ENCODE assay signal across 1 cellular context in genomic region chr7:48088559-48089414, GRCh38.
TF ChIP-seq lines count a peak whose summit lies in the region.

Gene UPP1 (plus strand): TSS chr7:48089265. CDS start chr7:48094784, 5,519 bp downstream.

TF ChIP-seq in HepG2, 621 proteins besides CTCF, POLR2A, EP300 and RAD21 (continued from another document and continues in another):
- TF ChIP-seq CENPBD1 (CRISPR knock-in tag; IDR thresholded peaks at IDR 0.05; ENCODE audit: borderline replicate concordance, low read depth) (0 out of 2 replicates have a peak, but pooled peaks have one; percentile 73), CEBPB (IDR thresholded peaks at IDR 0.05; ENCODE audit: borderline replicate concordance, low read depth, low read length) (peak; percentile 86), ZNF619 (CRISPR knock-in tag; IDR thresholded peaks at IDR 0.05) (no peak), RORA (CRISPR knock-in tag; IDR thresholded peaks at IDR 0.05) (no peak), ZNF484 (CRISPR knock-in tag; IDR thresholded peaks at IDR 0.05; ENCODE audit: borderline replicate concordance, low read depth) (no peak; the same call in 1 of the 2 replicates), ELK4 (CRISPR knock-in tag; IDR thresholded peaks at IDR 0.05; ENCODE audit: borderline replicate concordance) (no peak), PRDM15 (CRISPR knock-in tag; IDR thresholded peaks at IDR 0.05) (0 out of 2 replicates have a peak, but pooled peaks have one; percentile 32), GFI1 (CRISPR knock-in tag; IDR thresholded peaks at IDR 0.05; ENCODE audit: borderline replicate concordance) (peak; percentile 68; the same call in 1 of the 2 replicates), MXI1 (IDR thresholded peaks at IDR 0.05; ENCODE audit: borderline replicate concordance, low read depth, low read length) (peak; percentile 37; the same call in 1 of the 3 replicates), ZNF446 (CRISPR knock-in tag; IDR thresholded peaks at IDR 0.05) (no peak), ZNF629 (CRISPR knock-in tag; conservative IDR thresholded peaks at IDR 0.05) (no peak; the same call in 1 of the 2 replicates), CCAR2 (optimal IDR thresholded peaks at IDR 0.05; ENCODE audit: low read depth, low read length) (no peak), HDAC6 (IDR thresholded peaks at IDR 0.05; ENCODE audit: low read depth, low read length) (no peak), TBX3 (IDR thresholded peaks at IDR 0.05; ENCODE audit: borderline replicate concordance) (no peak), ZNF431 (CRISPR knock-in tag; IDR thresholded peaks at IDR 0.05; ENCODE audit: borderline replicate concordance, low read depth) (no peak), ZNF234 (CRISPR knock-in tag; conservative IDR thresholded peaks at IDR 0.05) (no peak), SIX1 (CRISPR knock-in tag; IDR thresholded peaks at IDR 0.05; ENCODE audit: borderline replicate concordance) (no peak), KDM5B (CRISPR knock-in tag; IDR thresholded peaks at IDR 0.05; ENCODE audit: borderline replicate concordance) (peak; percentile 69; the same call in 1 of the 2 replicates), TEAD2 (CRISPR knock-in tag; IDR thresholded peaks at IDR 0.05) (no peak), CENPX (CRISPR knock-in tag; IDR thresholded peaks at IDR 0.05) (no peak), IKZF5 (CRISPR knock-in tag; IDR thresholded peaks at IDR 0.05) (0 out of 2 replicates have a peak, but pooled peaks have one; percentile 15), ARID2 (CRISPR knock-in tag; IDR thresholded peaks at IDR 0.05; ENCODE audit: borderline replicate concordance) (no peak), POGK (CRISPR knock-in tag; conservative IDR thresholded peaks at IDR 0.05) (peak; percentile 28; the same call in 1 of the 2 replicates), CEBPG (CRISPR knock-in tag; IDR thresholded peaks at IDR 0.05) (peak; percentile 78), AHR (CRISPR knock-in tag; IDR thresholded peaks at IDR 0.05) (no peak), KLF16 (CRISPR knock-in tag; IDR thresholded peaks at IDR 0.05) (peak in 1 of 2 experiments; percentile 16; a peak in 1 of 4 replicates), PHB2 (IDR thresholded peaks at IDR 0.05; ENCODE audit: partially characterized antibody) (no peak), BRD4 (CRISPR knock-in tag; IDR thresholded peaks at IDR 0.05) (no peak; the same call in 1 of the 2 replicates), ZNF550 (CRISPR knock-in tag; IDR thresholded peaks at IDR 0.05; ENCODE audit: borderline replicate concordance) (no peak), PBX2 (CRISPR knock-in tag; IDR thresholded peaks at IDR 0.05) (no peak), ZNF20 (CRISPR knock-in tag; IDR thresholded peaks at IDR 0.05) (0 out of 2 replicates have a peak, but pooled peaks have one; percentile 43), E2F1 (CRISPR knock-in tag; IDR thresholded peaks at IDR 0.05) (no peak), ZBTB49 (CRISPR knock-in tag; IDR thresholded peaks at IDR 0.05; ENCODE audit: borderline replicate concordance) (no peak), NCOR1 (IDR thresholded peaks at IDR 0.05; ENCODE audit: borderline replicate concordance, low read length) (peak; percentile 14; the same call in 1 of the 2 replicates), ZNF761 (CRISPR knock-in tag; conservative IDR thresholded peaks at IDR 0.05) (no peak), ZNF615 (CRISPR knock-in tag; IDR thresholded peaks at IDR 0.05; ENCODE audit: borderline replicate concordance) (no peak), ZMAT3 (CRISPR knock-in tag; conservative IDR thresholded peaks at IDR 0.05) (0 out of 2 replicates have a peak, but pooled peaks have one; percentile 35), SRF (IDR thresholded peaks at IDR 0.05; ENCODE audit: low read depth, low read length) (no peak), ZNF792 (CRISPR knock-in tag; IDR thresholded peaks at IDR 0.05) (no peak), TOPORS (CRISPR knock-in tag; IDR thresholded peaks at IDR 0.05) (no peak), SRY (CRISPR knock-in tag; IDR thresholded peaks at IDR 0.05) (peak; percentile 87), TRIM24 (CRISPR knock-in tag; IDR thresholded peaks at IDR 0.05) (no peak), ELF3 (CRISPR knock-in tag; IDR thresholded peaks at IDR 0.05) (peak; percentile 48; the same call in 1 of the 2 replicates), ZNF367 (CRISPR knock-in tag; IDR thresholded peaks at IDR 0.05; ENCODE audit: borderline replicate concordance) (no peak), FUBP1 (CRISPR knock-in tag; IDR thresholded peaks at IDR 0.05; ENCODE audit: borderline replicate concordance) (no peak), ZNF280D (CRISPR knock-in tag; IDR thresholded peaks at IDR 0.05) (no peak), HOXA7 (CRISPR knock-in tag; IDR thresholded peaks at IDR 0.05) (no peak)
